16 cellular contexts compared by ENCODE assay signal in the genomic region with DNA sequence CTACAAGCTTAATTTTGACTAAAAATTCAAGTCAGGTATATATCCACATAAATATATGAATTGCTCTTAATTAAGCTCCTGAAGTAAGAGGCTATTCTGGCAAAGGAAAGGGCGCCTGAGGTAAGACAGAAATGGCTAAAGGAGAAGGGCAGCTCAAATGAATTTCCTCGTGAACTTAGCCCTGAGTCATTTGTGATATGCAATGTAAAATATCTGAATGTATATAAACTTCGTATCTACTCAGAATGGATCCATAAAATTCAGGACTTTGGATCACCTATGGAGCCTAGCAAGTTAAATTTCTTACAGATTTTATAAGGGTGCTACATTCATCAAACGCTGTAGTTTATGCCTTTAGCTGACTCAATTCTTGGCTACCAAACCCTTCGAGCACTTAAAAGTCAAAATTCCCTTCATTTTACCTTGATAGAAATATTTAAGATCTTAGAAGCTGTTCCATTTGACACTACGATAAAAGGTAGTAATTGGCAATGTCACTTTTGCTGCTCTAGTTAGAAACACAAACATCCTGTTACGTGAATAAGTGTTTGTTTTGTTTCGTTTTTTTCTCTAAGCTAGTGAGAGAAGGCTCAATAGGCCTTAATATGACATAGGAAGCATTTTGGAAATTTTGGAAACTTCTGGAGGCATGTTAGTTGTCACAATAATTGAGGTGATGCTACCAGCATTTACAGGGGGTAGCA.
DNase-seq lines count a peak whose midpoint lies in the region; TF ChIP-seq lines count a peak whose summit lies in the region.
"Had no signal": no experiment of that assay in that cellular context is flagged by ENCODE, and none has a peak within 500 bp of the region (broad histone marks: within the 10 kb centered on the region; RNA-seq: fewer than 3 reads in every experiment).

No MANE protein-coding gene starts in this region.

- peaks cover 2% of the 10 kb centered on the region for H3K36me3 Mint-ChIP-seq in osteocyte (ENCODE audit: unreplicated experiment)

- H3K4me1 ChIP-seq in HUES64 (ENCODE audit: insufficient read depth, low read length): no peaks in the 10 kb centered on the region; the same call in 1 of the 2 replicates
- no peaks in the 10 kb centered on the region for H3K4me1 ChIP-seq in esophagus muscularis mucosa

- peaks cover 4% of the 10 kb centered on the region for H3K9me3 Mint-ChIP-seq in osteocyte (ENCODE audit: unreplicated experiment)

- H3K4me3 ChIP-seq in HUES64 (ENCODE audit: low read length) (no peak overlapping the region), esophagus muscularis mucosa (no peak overlapping the region)

- H3K4me1 Mint-ChIP-seq in osteocyte (ENCODE audit: unreplicated experiment): peaks cover 34% of the 10 kb centered on the region
- H3K4me1 Mint-ChIP-seq: CD14-positive monocyte had no signal

- peak overlapping the region; percentile 45 for H3K27ac Mint-ChIP-seq in osteocyte (ENCODE audit: unreplicated experiment)

- H3K36me3 ChIP-seq in HUES64 (ENCODE audit: insufficient read depth, low read length) (peaks cover 30% of the 10 kb centered on the region), esophagus muscularis mucosa (no peaks in the 10 kb centered on the region)

- 0 out of 2 replicates have a peak overlapping the region, but pooled peaks have one; percentile 10 for H3K27ac ChIP-seq in HUES64 (ENCODE audit: low read depth, low read length)
- H3K27ac ChIP-seq in VCaP: peak overlapping the region; percentile 87
- H3K27ac ChIP-seq in esophagus muscularis mucosa (replicated peaks in 1 of 4): no peak overlapping the region

- no peak for TF ChIP-seq EP300 in esophagus muscularis mucosa (IDR thresholded peaks at IDR 0.05)

- TF ChIP-seq CTCF in VCaP (conservative IDR thresholded peaks at IDR 0.05) (no peak), osteocyte (IDR thresholded peaks at IDR 0.05) (no peak), esophagus muscularis mucosa (IDR thresholded peaks at IDR 0.05) (no peak)

- H3K27me3 Mint-ChIP-seq in osteocyte (ENCODE audit: unreplicated experiment): no peaks in the 10 kb centered on the region

- H3K9ac ChIP-seq in HUES64 (ENCODE audit: low read depth, low read length): no peak overlapping the region

- no peak for TF ChIP-seq POLR2A in esophagus muscularis mucosa (IDR thresholded peaks at IDR 0.05; ENCODE audit: low read depth)

- H3K9me3 ChIP-seq in HUES64 (ENCODE audit: insufficient read depth, low read depth, low read length) (no peaks in the 10 kb centered on the region), esophagus muscularis mucosa (no peaks in the 10 kb centered on the region)

- 86% methylated on average over 7 of the region's 8 CpGs for WGBS in HUES64
- WGBS in esophagus muscularis mucosa: 95% methylated on average over 8 of the region's 8 CpGs

- no peaks in the 10 kb centered on the region for H3K27me3 ChIP-seq in HUES64 (ENCODE audit: insufficient read depth, low read length)
- H3K27me3 ChIP-seq in esophagus muscularis mucosa: no peaks in the 10 kb centered on the region

- intact Hi-C loops in esophagus muscularis mucosa (cut with DNase I): no loop called here

- H3K4me3 Mint-ChIP-seq in osteocyte (ENCODE audit: unreplicated experiment): no peak overlapping the region
- H3K4me3 Mint-ChIP-seq: CD14-positive monocyte had no signal

- DNase-seq in NCI-H2029 treated with DMSO at 0.1 percent for 48 hours (lab: John Stamatoyannopoulos, UW) (peak; percentile 8), NCI-H2029 (lab: John Stamatoyannopoulos, UW) (no peak), osteocyte (ENCODE audit: extremely low spot score, unreplicated experiment) (no peak), esophagus muscularis mucosa (ENCODE audit: extremely low spot score) (no peak), superior temporal gyrus (ENCODE audit: extremely low spot score) (no peak)
- DNase-seq in stimulated activated CD4-positive, alpha-beta T cell treated with anti-CD3 and anti-CD28 coated beads, Interleukin-4, amount 100 ng/mL, for 4 hours: no peak
- DNase-seq: HCEC 1CT; MV-4-11; NCI-H1436 treated with DMSO at 0.1 percent for 48 hours; NCI-H2171; NCI-H510A treated with DMSO at 0.1 percent for 48 hours; NK-92 treated with Interleukin-12 subunit alpha and Interleukin-12 subunit beta, amount 100 ng/mL, for 24 hours; RPMI8226 had no signal

Comparison
In these comparisons a context has a peak if more than half of its experiments do, and no peak if none do; other contexts are left out.
1. H3K27ac ChIP-seq: peak in HUES64 (single experiment) and VCaP (single experiment); none in esophagus muscularis mucosa (0 of 4).